In the genomic region with DNA sequence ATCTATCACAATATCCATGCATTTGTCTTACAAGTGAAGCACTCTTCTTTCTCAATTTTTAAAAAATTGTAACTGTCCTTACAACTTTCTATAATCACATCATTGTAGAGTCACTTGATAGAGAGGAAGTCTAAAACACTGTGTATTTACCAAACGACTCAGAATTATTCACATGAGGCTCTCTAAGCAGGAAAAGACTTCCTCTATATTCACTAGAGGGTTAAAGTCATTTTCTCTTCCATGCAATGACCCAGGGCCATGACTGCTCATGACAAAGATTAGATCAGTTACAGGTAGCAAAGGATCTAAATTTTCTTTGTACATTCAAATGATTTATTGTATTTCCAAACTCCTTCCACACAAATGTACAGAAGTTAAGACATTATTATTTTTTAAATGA, we compare ENCODE assay signal across 24 cellular contexts. TPM values are rescaled to one million over a fixed set of nuclear protein-coding genes. Genes with fewer than 3 reads are reported as not detected.
A peak's percentile ranks its signal among the peaks of the same experiment; 100 is the strongest.
DNase-seq lines count a peak whose midpoint lies in the region; ATAC-seq and TF ChIP-seq lines count a peak whose summit lies in the region.
"Had no signal": no experiment of that assay in that cellular context is flagged by ENCODE, and none has a peak within 500 bp of the region (broad histone marks: within the 10 kb centered on the region; RNA-seq: fewer than 3 reads in every experiment).

No MANE protein-coding gene starts in this region.

- TF ChIP-seq POLR2A in breast epithelium (IDR thresholded peaks at IDR 0.05), result no peak

- H3K9me3 ChIP-seq in breast epithelium, result no peaks in the 10 kb centered on the region
- H3K9me3 ChIP-seq in OCI-LY3 (ENCODE audit: insufficient read depth, low read length), result no peaks in the 10 kb centered on the region
- H3K9me3 ChIP-seq: SK-N-SH had no signal

- H3K27me3 ChIP-seq in breast epithelium (no peaks in the 10 kb centered on the region), OCI-LY3 (ENCODE audit: low read depth, low read length) (no peaks in the 10 kb centered on the region)

- peak overlapping the region; percentile 54 for H3K4me2 ChIP-seq in OCI-LY3 (ENCODE audit: low read length)
- H3K4me2 ChIP-seq: PC-9, SK-N-SH had no signal

- no peak overlapping the region for H3K4me3 ChIP-seq in breast epithelium
- peak overlapping the region; percentile 8; the same call in 1 of the 2 replicates for H3K4me3 ChIP-seq in OCI-LY3 (ENCODE audit: low read length)
- H3K4me3 ChIP-seq: GM23248, PC-9 had no signal

- no peak overlapping the region; the same call in 1 of the 2 replicates for H2AFZ ChIP-seq in OCI-LY3 (ENCODE audit: low read depth, low read length)
- H2AFZ ChIP-seq: GM23248, PC-9 had no signal

- H3K4me1 Mint-ChIP-seq in MCF 10A (ENCODE audit: insufficient read depth, unreplicated experiment) (peaks cover 26% of the 10 kb centered on the region), type B pancreatic cell (ENCODE audit: unreplicated experiment) (peaks cover 6% of the 10 kb centered on the region)

- no peaks in the 10 kb centered on the region for H4K20me1 ChIP-seq in OCI-LY3 (ENCODE audit: insufficient read depth, low read length)

- H3K9me3 Mint-ChIP-seq in MCF 10A (ENCODE audit: unreplicated experiment) (no peaks in the 10 kb centered on the region), type B pancreatic cell (no peaks in the 10 kb centered on the region)
- H3K9me3 Mint-ChIP-seq: CD4-positive, CD25-positive, alpha-beta regulatory T cell; H9; HFFc6 had no signal

- H3K27ac ChIP-seq in breast epithelium, result no peak overlapping the region
- H3K27ac ChIP-seq in OCI-LY3 (ENCODE audit: low read length), result peak overlapping the region; percentile 63
- H3K27ac ChIP-seq in epithelial cell of prostate, result peak overlapping the region; percentile 85
- H3K27ac ChIP-seq: GM23248, HL-60, PC-9 had no signal

- H3K36me3 ChIP-seq in breast epithelium (no peaks in the 10 kb centered on the region), OCI-LY3 (replicated peaks; ENCODE audit: low read depth, low read length) (no peaks in the 10 kb centered on the region)

- DNase-seq in MCF 10A (ENCODE audit: unreplicated experiment) (no peak), breast epithelium (ENCODE audit: low spot score in 2 of 2) (no peak), epithelial cell of prostate (ENCODE audit: low read depth, low spot score) (no peak), type B pancreatic cell (ENCODE audit: extremely low spot score, unreplicated experiment) (no peak), NCI-H1417 treated with DMSO at 0.1 percent for 48 hours (lab: John Stamatoyannopoulos, UW) (no peak), NCI-H524 (lab: John Stamatoyannopoulos, UW) (no peak)
- DNase-seq: AML-193; CD4-positive, CD25-positive, alpha-beta regulatory T cell; DMS 273 treated with DMSO at 0.1 percent for 48 hours; GM23248; H9; HFFc6; NCI-H1092; NCI-H146; NCI-H2029 treated with DMSO at 0.1 percent for 48 hours; NCI-H226; NCI-H524 treated with DMSO at 0.1 percent for 48 hours; PC-9; RPMI8226; SIG-M5; SK-N-SH had no signal

- no peaks in the 10 kb centered on the region; the same call in 1 of the 2 replicates for H3K79me2 ChIP-seq in OCI-LY3 (ENCODE audit: low read length)

- no TSS peak for BruUV-seq in MCF 10A (replicated peaks; lab: Mats Ljungman, UMichigan)

- POLR2A ChIA-PET in MCF 10A (lab: Yijun Ruan, JAX), result interaction anchor here (0.5 to 3.5 kb wide), 7 partner anchors 8 to 823 kb away, joined by 3 to 21 read pairs (median 4); a partner anchor contains a TSS

- CTCF ChIA-PET in MCF 10A (lab: Yijun Ruan, JAX), result interaction anchor here (0.9 to 1.7 kb wide), 4 partner anchors 35 to 62 kb away, joined by 3 to 11 read pairs (median 6); no protein-coding TSS in a partner anchor

- H3K4me3 Mint-ChIP-seq in MCF 10A (ENCODE audit: unreplicated experiment), result no peak overlapping the region
- no peak overlapping the region for H3K4me3 Mint-ChIP-seq in type B pancreatic cell
- H3K4me3 Mint-ChIP-seq: CD4-positive, CD25-positive, alpha-beta regulatory T cell; H9; HFFc6 had no signal

- H3K27me3 Mint-ChIP-seq in MCF 10A (ENCODE audit: insufficient read depth, unreplicated experiment) (no peaks in the 10 kb centered on the region), type B pancreatic cell (peaks cover 3% of the 10 kb centered on the region)
- H3K27me3 Mint-ChIP-seq: CD4-positive, CD25-positive, alpha-beta regulatory T cell had no signal

- intact Hi-C loops in MCF 10A (cut with micrococcal nuclease), result no loop called here
- intact Hi-C loops in breast epithelium (cut with DNase I; ENCODE audit: low total_unique reads), result no loop called here

- ATAC-seq in HG02678 (IDR thresholded peaks at IDR 0.05; ENCODE audit: unreplicated experiment), result no peak

- H3K9ac ChIP-seq in OCI-LY3 (ENCODE audit: low read length), result peak overlapping the region; percentile 22; the same call in 1 of the 2 replicates
- H3K9ac ChIP-seq: GM23248, SK-N-SH had no signal

- no peaks in the 10 kb centered on the region for H3K4me1 ChIP-seq in breast epithelium
- H3K4me1 ChIP-seq in OCI-LY3 (ENCODE audit: low read length), result peaks cover 65% of the 10 kb centered on the region

- H3K27ac Mint-ChIP-seq in MCF 10A (ENCODE audit: low read depth, unreplicated experiment), result peak overlapping the region; percentile 37
- peak overlapping the region; percentile 45 for H3K27ac Mint-ChIP-seq in type B pancreatic cell
- H3K27ac Mint-ChIP-seq: CD4-positive, CD25-positive, alpha-beta regulatory T cell; H9; HFFc6 had no signal

- TF ChIP-seq CTCF in MCF 10A (IDR thresholded peaks at IDR 0.05; ENCODE audit: unreplicated experiment) (no peak), breast epithelium (IDR thresholded peaks at IDR 0.05) (no peak), OCI-LY3 (IDR thresholded peaks at IDR 0.05; ENCODE audit: low read depth, low read length) (no peak), type B pancreatic cell (conservative IDR thresholded peaks at IDR 0.05) (no peak)

- H3K36me3 Mint-ChIP-seq in MCF 10A (ENCODE audit: insufficient read depth, unreplicated experiment) (no peaks in the 10 kb centered on the region), type B pancreatic cell (no peaks in the 10 kb centered on the region)
- H3K36me3 Mint-ChIP-seq: CD4-positive, CD25-positive, alpha-beta regulatory T cell had no signal

RNA-seq across cellular contexts. Expression of a gene that starts 9.0 kb away (rescaled TPM):
- 29.6 and 36.0 TPM in 2 replicates for total RNA-seq in MCF 10A (2022)
- 10 to 100 TPM in 2 of 3 donors, 1 to 10 TPM in 1; 9.1 to 31.5 (median 11.4) TPM for total RNA-seq in breast epithelium
- total RNA-seq in type B pancreatic cell (ENCODE audit: low replicate concordance), result 11.3 and 13.1 TPM in 2 replicates

Comparison
In these comparisons a context has a peak if more than half of its experiments do, and no peak if none do; other contexts are left out.
1. H3K27ac ChIP-seq: peak in OCI-LY3 (single experiment) and epithelial cell of prostate (single experiment); none in breast epithelium (0 of 2).